ENCODE assay signal across 19 cellular contexts in the genomic region with DNA sequence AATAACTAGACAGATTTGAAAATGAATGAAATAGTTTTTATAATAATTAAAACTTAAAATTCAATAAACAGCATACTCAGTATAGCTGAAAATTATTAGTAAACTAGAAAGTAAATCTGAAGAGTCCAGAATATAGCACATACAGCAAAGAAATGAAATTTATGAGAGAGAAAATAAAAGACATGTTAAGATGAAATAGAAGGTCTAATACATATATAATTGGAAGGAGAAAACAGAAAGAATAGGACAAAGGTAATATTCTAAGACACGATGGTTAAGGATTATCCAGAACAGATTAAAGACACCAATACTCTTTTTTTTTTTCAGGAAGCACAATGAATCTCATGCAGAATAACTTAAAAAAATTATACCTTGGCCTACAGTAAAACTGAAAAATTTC.
DNase-seq lines count a peak whose midpoint lies in the region; ATAC-seq, FAIRE-seq and TF ChIP-seq lines count a peak whose summit lies in the region.
"Had no signal": no experiment of that assay in that cellular context is flagged by ENCODE, and none has a peak within 500 bp of the region (broad histone marks: within the 10 kb centered on the region; RNA-seq: fewer than 3 reads in every experiment).

No MANE protein-coding gene starts in this region.

- no peak for ATAC-seq in central memory CD8-positive, alpha-beta T cell (replicated peaks; ENCODE audit: extremely low read depth, poor library complexity, severe bottlenecking)
- ATAC-seq in natural killer cell = no peak
- ATAC-seq: K562 had no signal

- FAIRE-seq in A204.1 (lab: Jason Lieb, UNC) = peak; percentile 9
- FAIRE-seq: GM19239 had no signal

- peaks cover 21% of the 10 kb centered on the region for H3K4me1 ChIP-seq in CD8-positive, alpha-beta memory T cell (ENCODE audit: insufficient read depth, low read length)
- 0 out of 2 replicates have a peak, but pooled peaks cover 7% of the 10 kb centered on the region for H3K4me1 ChIP-seq in MM.1S (ENCODE audit: low read length)

- no peaks in the 10 kb centered on the region for H3K36me3 ChIP-seq in CD8-positive, alpha-beta memory T cell (ENCODE audit: insufficient read depth, low read length)
- H3K36me3 ChIP-seq in WERI-Rb-1 (no peaks in the 10 kb centered on the region), MM.1S (replicated peaks; ENCODE audit: insufficient read depth, low read length) (no peaks in the 10 kb centered on the region)

- H3K36me3 Mint-ChIP-seq in CD8-positive, alpha-beta memory T cell = peaks cover 0 to 5% (median 2%) of the 10 kb centered on the region in 3 donors
- peaks cover 1% of the 10 kb centered on the region for H3K36me3 Mint-ChIP-seq in central memory CD8-positive, alpha-beta T cell (ENCODE audit: insufficient read depth)
- H3K36me3 Mint-ChIP-seq in natural killer cell = no peaks in the 10 kb centered on the region

- H3F3A ChIP-seq in MM.1S (ENCODE audit: insufficient read depth, low read length) = no peaks in the 10 kb centered on the region

- CTCF ChIA-PET in CD8-positive, alpha-beta memory T cell (lab: Charles Lee) = interaction anchor here (1.6 kb wide), 1 partner anchor 16 kb away, joined by 3 read pairs; no protein-coding TSS in a partner anchor

- no peak for DNase-seq in CD8-positive, alpha-beta memory T cell
- DNase-seq in central memory CD8-positive, alpha-beta T cell (ENCODE audit: low spot score in 2 of 2) = no peak
- no peak for DNase-seq in natural killer cell
- no peak for DNase-seq in WERI-Rb-1
- DNase-seq in MM.1S = no peak
- DNase-seq in NCI-H2227 (lab: John Stamatoyannopoulos, UW; ENCODE audit: unreplicated experiment) = no peak
- DNase-seq: ACHN, AML-193, Calu3, HFFc6, NCI-H1436, NCI-H2029, NCI-H2171, NCI-H774, RPMI8226 had no signal

- TF ChIP-seq CTCF in natural killer cell (IDR thresholded peaks at IDR 0.05) (no peak), WERI-Rb-1 (IDR thresholded peaks at IDR 0.05; ENCODE audit: low read depth, low read length) (no peak), MM.1S (IDR thresholded peaks at IDR 0.05; ENCODE audit: low read length) (no peak)

- no peak overlapping the region for H3K27ac ChIP-seq in CD8-positive, alpha-beta memory T cell (ENCODE audit: low read depth, low read length)
- H3K27ac ChIP-seq in WERI-Rb-1 = no peak overlapping the region
- H3K27ac ChIP-seq in MM.1S (ENCODE audit: low read length) = no peak overlapping the region

- no peaks in the 10 kb centered on the region for H3K27me3 ChIP-seq in CD8-positive, alpha-beta memory T cell (ENCODE audit: insufficient read depth, low read length, poor library complexity, severe bottlenecking)
- H3K27me3 ChIP-seq in WERI-Rb-1 (ENCODE audit: insufficient read depth, low read depth, severe bottlenecking) = no peaks in the 10 kb centered on the region
- no peaks in the 10 kb centered on the region for H3K27me3 ChIP-seq in MM.1S (replicated peaks; ENCODE audit: insufficient read depth, low read length)

- H3K9me2 ChIP-seq in MM.1S (replicated peaks; ENCODE audit: insufficient read depth, low read length) = no peaks in the 10 kb centered on the region

- no peaks in the 10 kb centered on the region for H4K20me1 ChIP-seq in MM.1S (ENCODE audit: insufficient read depth, low read length)

- H3K4me1 Mint-ChIP-seq in CD8-positive, alpha-beta memory T cell = peaks cover 36 to 65% (median 62%) of the 10 kb centered on the region in 3 donors
- H3K4me1 Mint-ChIP-seq in central memory CD8-positive, alpha-beta T cell = peaks cover 39% of the 10 kb centered on the region
- peaks cover 33 to 40% of the 10 kb centered on the region in 2 donors for H3K4me1 Mint-ChIP-seq in natural killer cell

- POLR2A ChIA-PET in CD8-positive, alpha-beta memory T cell (lab: Charles Lee) = interaction anchor here (1.3 kb wide), 1 partner anchor 11 kb away, joined by 3 read pairs; no protein-coding TSS in a partner anchor

- H3K4me3 ChIP-seq in CD8-positive, alpha-beta memory T cell (ENCODE audit: low read length) = no peak overlapping the region
- no peak overlapping the region for H3K4me3 ChIP-seq in WERI-Rb-1 (ENCODE audit: low read depth, low read length)
- H3K4me3 ChIP-seq in MM.1S (ENCODE audit: low read length) = no peak overlapping the region
- H3K4me3 ChIP-seq: K562 had no signal

- no peak overlapping the region for H3K9ac ChIP-seq in MM.1S (ENCODE audit: low read length)

- no peaks in the 10 kb centered on the region for H3K27me3 Mint-ChIP-seq in CD8-positive, alpha-beta memory T cell
- no peaks in the 10 kb centered on the region for H3K27me3 Mint-ChIP-seq in central memory CD8-positive, alpha-beta T cell
- no peaks in the 10 kb centered on the region for H3K27me3 Mint-ChIP-seq in natural killer cell (ENCODE audit: low read depth in 2 of 2)

- H3K9me3 ChIP-seq in CD8-positive, alpha-beta memory T cell (ENCODE audit: low read length) = no peaks in the 10 kb centered on the region
- no peaks in the 10 kb centered on the region for H3K9me3 ChIP-seq in WERI-Rb-1 (ENCODE audit: severe bottlenecking)
- no peaks in the 10 kb centered on the region for H3K9me3 ChIP-seq in MM.1S (replicated peaks; ENCODE audit: insufficient read depth, low read length)

- intact Hi-C loops in natural killer cell (cut with micrococcal nuclease) = no loop called here

- H3K27ac Mint-ChIP-seq in CD8-positive, alpha-beta memory T cell = peak overlapping the region; percentile 14 to 88 (median 54)
- peak overlapping the region; percentile 9 for H3K27ac Mint-ChIP-seq in central memory CD8-positive, alpha-beta T cell (ENCODE audit: low read depth)
- peak overlapping the region; percentile 78 to 87 for H3K27ac Mint-ChIP-seq in natural killer cell
- H3K27ac Mint-ChIP-seq: CD14-positive monocyte, HFFc6 had no signal

- H3K9me3 Mint-ChIP-seq in CD8-positive, alpha-beta memory T cell = no peaks in the 10 kb centered on the region
- no peaks in the 10 kb centered on the region for H3K9me3 Mint-ChIP-seq in central memory CD8-positive, alpha-beta T cell
- no peaks in the 10 kb centered on the region for H3K9me3 Mint-ChIP-seq in natural killer cell
- H3K9me3 Mint-ChIP-seq: HFFc6 had no signal

- peaks cover 70% of the 10 kb centered on the region for H3K79me2 ChIP-seq in MM.1S (ENCODE audit: low read length)

- H3K4me2 ChIP-seq in MM.1S (ENCODE audit: low read depth, low read length) = no peak overlapping the region

- H2AFZ ChIP-seq in MM.1S (ENCODE audit: low read length) = no peak overlapping the region

- peak overlapping the region in 5 of 7 donors; percentile 8 to 52 (median 24) for H3K4me3 Mint-ChIP-seq in CD8-positive, alpha-beta memory T cell
- H3K4me3 Mint-ChIP-seq in central memory CD8-positive, alpha-beta T cell = no peak overlapping the region
- H3K4me3 Mint-ChIP-seq in natural killer cell = peak overlapping the region; percentile 52
- H3K4me3 Mint-ChIP-seq: CD14-positive monocyte, HFFc6 had no signal

Comparison
In these comparisons a context has a peak if more than half of its experiments do, and no peak if none do; other contexts are left out.
1. H3K27ac Mint-ChIP-seq: peak in every context shown above with its lines; median percentile 82 in natural killer cell; 54 in CD8-positive, alpha-beta memory T cell; 9 in central memory CD8-positive, alpha-beta T cell.